Comparison of ENCODE assay signal across 13 cellular contexts in the genomic region with DNA sequence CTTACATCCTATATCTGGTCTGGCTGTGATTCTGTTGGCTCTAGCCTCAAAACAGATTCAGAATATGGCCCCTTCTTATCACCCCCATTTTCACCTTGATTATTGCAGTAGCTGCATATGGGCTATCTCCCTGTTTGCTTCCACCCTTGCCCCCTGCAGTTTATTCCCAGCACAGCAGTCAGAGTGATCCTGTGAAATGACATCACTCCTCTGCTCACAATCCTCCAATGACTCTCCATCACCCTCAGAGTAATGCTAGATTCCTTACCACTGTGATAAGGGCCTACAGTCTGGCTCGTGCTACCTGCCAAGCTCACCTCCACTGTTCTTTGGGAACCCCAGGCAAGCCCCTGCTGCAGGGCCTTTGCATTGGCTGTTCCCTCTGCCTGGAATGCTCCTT.
DNase-seq lines count a peak whose midpoint lies in the region; ATAC-seq and TF ChIP-seq lines count a peak whose summit lies in the region.
"Had no signal": no experiment of that assay in that cellular context is flagged by ENCODE, and none has a peak within 500 bp of the region (broad histone marks: within the 10 kb centered on the region; RNA-seq: fewer than 3 reads in every experiment).

No MANE protein-coding gene starts in this region.

- POLR2A ChIA-PET in IMR-90 (lab: Charles Lee; ENCODE audit: unreplicated experiment) = no interaction called here

- no TSS peak for BruUV-seq in IMR-90 (replicated peaks; lab: Mats Ljungman, UMichigan)

- peak; percentile 37 for TF ChIP-seq CTCF in IMR-90 (conservative IDR thresholded peaks at IDR 0.05; ENCODE audit: low read depth, low read length)
- TF ChIP-seq CTCF in tibial nerve (IDR thresholded peaks at IDR 0.05) = no peak

- CTCF ChIA-PET in IMR-90 (lab: Yijun Ruan, JAX) = interaction anchor here (0.9 to 1.1 kb wide), 2 partner anchors 11 to 89 kb away, joined by 3 read pairs; no protein-coding TSS in a partner anchor

- no peak overlapping the region for H3K14ac ChIP-seq in IMR-90 (replicated peaks; ENCODE audit: low read depth, low read length)

- no peak for TF ChIP-seq POLR2A in IMR-90 (IDR thresholded peaks at IDR 0.05; ENCODE audit: low read depth, low read length)
- TF ChIP-seq POLR2A in tibial nerve (IDR thresholded peaks at IDR 0.05) = no peak

- TF ChIP-seq RAD21 in IMR-90 (IDR thresholded peaks at IDR 0.05; ENCODE audit: low read length) = no peak

- H2BK5ac ChIP-seq in IMR-90 (ENCODE audit: low read depth, low read length, poor library complexity, severe bottlenecking) = no peak overlapping the region

- H3K36me3 ChIP-seq in IMR-90 (ENCODE audit: control insufficient read depth, insufficient read depth, low read length) (no peaks in the 10 kb centered on the region), tibial nerve (no peaks in the 10 kb centered on the region)
- H3K36me3 ChIP-seq: right atrium auricular region had no signal

- peaks cover 2% of the 10 kb centered on the region for H3K27me3 ChIP-seq in IMR-90 (ENCODE audit: control insufficient read depth, insufficient read depth, low read length)
- H3K27me3 ChIP-seq in tibial nerve = no peaks in the 10 kb centered on the region
- H3K27me3 ChIP-seq: right atrium auricular region had no signal

- intact Hi-C loops in IMR-90 (cut with micrococcal nuclease) = no loop called here

- H2BK15ac ChIP-seq in IMR-90 (ENCODE audit: low read depth, low read length) = no peak overlapping the region

- no peak overlapping the region for H3K4me2 ChIP-seq in IMR-90 (ENCODE audit: low read depth, low read length)

- H3K79me1 ChIP-seq in IMR-90 (ENCODE audit: low read depth in 1 of 2, low read length in 2 of 2) = no peaks in the 10 kb centered on the region

- H2AFZ ChIP-seq in IMR-90 (replicated peaks; ENCODE audit: low read length, poor library complexity) = no peak overlapping the region

- H3K27ac ChIP-seq in IMR-90 (ENCODE audit: insufficient read depth, low read length) (no peak overlapping the region), tibial nerve (no peak overlapping the region)
- H3K27ac ChIP-seq: right atrium auricular region had no signal

- WGBS in IMR-90 (ENCODE audit: extremely low coverage in 2 of 2, insufficient read length in 1 of 2), 2 experiments = 14% methylated on average over 1 of the region's 1 CpG; no CpG with 5 or more reads in 1 of the 2 experiments
- WGBS in tibial nerve, 2 donors = 35 to 53% methylated on average over 1 of the region's 1 CpG

- no peaks in the 10 kb centered on the region for H3K4me1 ChIP-seq in IMR-90 (ENCODE audit: control insufficient read depth, insufficient read depth, low read length)
- no peaks in the 10 kb centered on the region for H3K4me1 ChIP-seq in tibial nerve
- H3K4me1 ChIP-seq: right atrium auricular region had no signal

- H3K4ac ChIP-seq in IMR-90 (ENCODE audit: low read depth, low read length) = no peak overlapping the region

- H2AK5ac ChIP-seq in IMR-90 (ENCODE audit: low read depth, low read length) = no peak overlapping the region

- H3K56ac ChIP-seq in IMR-90 (ENCODE audit: extremely low read depth, insufficient read depth, low read length) = no peak overlapping the region

- H2BK20ac ChIP-seq in IMR-90 (ENCODE audit: low read depth, low read length) = no peak overlapping the region

- H4K91ac ChIP-seq in IMR-90 (ENCODE audit: insufficient read depth, low read depth, low read length) = no peak overlapping the region

- H4K20me1 ChIP-seq in IMR-90 (ENCODE audit: insufficient read depth, low read length) = no peaks in the 10 kb centered on the region

- TF ChIP-seq EP300 in tibial nerve (IDR thresholded peaks at IDR 0.05) = no peak

- H3K9ac ChIP-seq in IMR-90 (ENCODE audit: low read depth, low read length) = no peak overlapping the region

- ATAC-seq in IMR-90 (ENCODE audit: low read depth) (peak; percentile 86), GM19452 (IDR thresholded peaks at IDR 0.05; ENCODE audit: unreplicated experiment) (no peak), GM18517 (IDR thresholded peaks at IDR 0.05; ENCODE audit: unreplicated experiment) (no peak)
- ATAC-seq: activated CD4-positive, alpha-beta T cell treated with anti-CD3 and anti-CD28 coated beads for 36 hours had no signal

- H3K4me3 ChIP-seq in IMR-90 (ENCODE audit: insufficient read depth, low read depth, low read length) (no peak overlapping the region), tibial nerve (no peak overlapping the region)
- H3K4me3 ChIP-seq: right atrium auricular region had no signal

- H4K8ac ChIP-seq in IMR-90 (ENCODE audit: low read depth in 2 of 2, low read length in 2 of 2) = no peak overlapping the region

- H2AK9ac ChIP-seq in IMR-90 (replicated peaks; ENCODE audit: low read depth, low read length, poor library complexity) = no peak overlapping the region

- dilution Hi-C loops in IMR-90 (cut with HindIII; ENCODE audit: low sequenced_read_pairs, unreplicated experiment) = no loop called here

- DNase-seq in AG08395 (ENCODE audit: low spot score) (peak; percentile 25), IMR-90 (peak; percentile 20), amniotic epithelial cell (ENCODE audit: low read depth) (peak; percentile 5), iris pigment epithelial cell (ENCODE audit: low read depth) (peak; percentile 6), tibial nerve (ENCODE audit: low spot score in 2 of 2) (no peak)
- no peak for DNase-seq in activated CD4-positive, alpha-beta T cell treated with anti-CD3 and anti-CD28 coated beads for 1 hour
- DNase-seq: activated T-cell treated with anti-CD3 and anti-CD28 coated beads, Interleukin-2, amount 50 U/mL, for 1 hour; CD4-positive, CD25-positive, alpha-beta regulatory T cell; NCI-H1694 treated with DMSO at 0.1 percent for 48 hours had no signal

- no peak overlapping the region for H3K18ac ChIP-seq in IMR-90 (ENCODE audit: low read depth, low read length)

- H3K9me1 ChIP-seq in IMR-90 (ENCODE audit: insufficient read depth, low read length) = no peaks in the 10 kb centered on the region; the same call in 1 of the 2 replicates

- H4K5ac ChIP-seq in IMR-90 (ENCODE audit: low read depth, low read length) = no peak overlapping the region

- in situ Hi-C loops in IMR-90 (cut with MboI; ENCODE audit: low sequenced_read_pairs) = no loop called here

- no peak overlapping the region for H3K23ac ChIP-seq in IMR-90 (ENCODE audit: low read depth, low read length)

- H2BK120ac ChIP-seq in IMR-90 (ENCODE audit: low read depth, low read length) = no peak overlapping the region

- H3K9me3 ChIP-seq in IMR-90 (ENCODE audit: control insufficient read depth, insufficient read depth, low read length) = no peaks in the 10 kb centered on the region
- H3K9me3 ChIP-seq in tibial nerve = no peaks in the 10 kb centered on the region
- H3K9me3 ChIP-seq: right atrium auricular region had no signal

TF ChIP-seq in IMR-90, 13 proteins besides CTCF, POLR2A, EP300 and RAD21:
- no peak for TF ChIP-seq CEBPB (IDR thresholded peaks at IDR 0.05; ENCODE audit: low read depth, low read length)
- TF ChIP-seq MAZ (IDR thresholded peaks at IDR 0.05; ENCODE audit: borderline replicate concordance, low read depth, low read length) = no peak
- TF ChIP-seq FOS (IDR thresholded peaks at IDR 0.05; ENCODE audit: low read depth, low read length) = no peak
- no peak for TF ChIP-seq BHLHE40 (IDR thresholded peaks at IDR 0.05; ENCODE audit: low read depth, low read length)
- no peak for TF ChIP-seq SMC3 (IDR thresholded peaks at IDR 0.05; ENCODE audit: low read depth, low read length)
- TF ChIP-seq, protein P1, sequence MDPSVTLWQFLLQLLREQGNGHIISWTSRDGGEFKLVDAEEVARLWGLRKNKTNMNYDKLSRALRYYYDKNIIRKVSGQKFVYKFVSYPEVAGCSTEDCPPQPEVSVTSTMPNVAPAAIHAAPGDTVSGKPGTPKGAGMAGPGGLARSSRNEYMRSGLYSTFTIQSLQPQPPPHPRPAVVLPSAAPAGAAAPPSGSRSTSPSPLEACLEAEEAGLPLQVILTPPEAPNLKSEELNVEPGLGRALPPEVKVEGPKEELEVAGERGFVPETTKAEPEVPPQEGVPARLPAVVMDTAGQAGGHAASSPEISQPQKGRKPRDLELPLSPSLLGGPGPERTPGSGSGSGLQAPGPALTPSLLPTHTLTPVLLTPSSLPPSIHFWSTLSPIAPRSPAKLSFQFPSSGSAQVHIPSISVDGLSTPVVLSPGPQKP (IDR thresholded peaks at IDR 0.05; ENCODE audit: borderline replicate concordance, low read depth, low read length) = no peak
- no peak for TF ChIP-seq RFX5 (IDR thresholded peaks at IDR 0.05; ENCODE audit: low read depth, low read length)
TF ChIP-seq in IMR-90: peak in this region for 0.

Comparison
In these comparisons a context has a peak if more than half of its experiments do, and no peak if none do; other contexts are left out.
1. DNase-seq: peak in AG08395 (single experiment), IMR-90 (single experiment), amniotic epithelial cell (single experiment) and iris pigment epithelial cell (single experiment); none in tibial nerve (0 of 2) and activated CD4-positive, alpha-beta T cell treated with anti-CD3 and anti-CD28 coated beads for 1 hour (single experiment).